1 cellular context compared by ENCODE assay signal in genomic region chr6:35050291-35050987, GRCh38.
A peak's percentile ranks its signal among the peaks of the same experiment; 100 is the strongest.
TF ChIP-seq lines count a peak whose summit lies in the region.

No MANE protein-coding gene starts in this region.

TF ChIP-seq in K562, 482 proteins besides CTCF, POLR2A, EP300 and RAD21 (continued from another document):
- peak; percentile 41; the same call in 1 of the 2 replicates for TF ChIP-seq PKNOX1 (IDR thresholded peaks at IDR 0.05)
- peak; percentile 41 for TF ChIP-seq MEIS2 (IDR thresholded peaks at IDR 0.05; ENCODE audit: partially characterized antibody)
- no peak for TF ChIP-seq HLTF (IDR thresholded peaks at IDR 0.05)
- TF ChIP-seq SIN3B (IDR thresholded peaks at IDR 0.05; ENCODE audit: low read depth) = no peak
- no peak for TF ChIP-seq ZNF12 (CRISPR knock-in tag; IDR thresholded peaks at IDR 0.05)
- TF ChIP-seq SFPQ (IDR thresholded peaks at IDR 0.05; ENCODE audit: low read depth, low read length) = no peak
- no peak for TF ChIP-seq ZNF77 (CRISPR knock-in tag; IDR thresholded peaks at IDR 0.05)
